Comparison of ENCODE assay signal across 7 cellular contexts in the genomic region with DNA sequence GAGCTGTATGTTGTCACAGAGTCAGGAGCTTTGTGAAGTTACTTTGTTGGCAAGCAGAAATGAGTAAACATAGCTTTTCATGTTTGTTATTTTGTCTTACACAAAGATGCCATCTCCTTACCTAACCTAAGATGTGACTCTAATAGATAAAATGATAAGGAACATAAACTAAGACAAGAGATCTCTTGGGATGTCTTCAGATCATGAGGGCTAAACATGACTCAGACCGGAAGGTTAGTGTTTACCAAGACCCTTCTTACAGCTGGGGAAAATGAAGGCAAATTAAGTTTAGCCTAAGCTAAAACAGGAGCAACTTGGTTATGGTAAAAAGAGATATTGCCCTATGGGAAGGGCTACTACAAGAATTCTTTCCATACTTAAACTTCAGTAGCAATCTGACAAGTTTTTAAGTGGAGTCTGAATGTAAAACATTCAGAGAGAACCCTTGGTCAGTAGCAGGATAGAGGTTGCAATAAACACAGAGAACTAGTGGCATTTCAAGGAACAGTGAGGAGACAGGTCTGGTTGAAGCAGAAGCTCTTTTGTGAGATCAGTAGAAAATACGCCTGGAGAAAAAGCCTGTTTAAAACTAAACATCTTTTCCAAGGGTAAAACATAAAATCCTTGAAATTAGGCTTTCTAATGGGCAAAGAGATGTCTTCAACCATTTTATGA. TPM values are rescaled to one million over a fixed set of nuclear protein-coding genes. Genes with fewer than 3 reads are reported as not detected.
A peak's percentile ranks its signal among the peaks of the same experiment; 100 is the strongest.
DNase-seq lines count a peak whose midpoint lies in the region; ATAC-seq, FAIRE-seq and TF ChIP-seq lines count a peak whose summit lies in the region.

No MANE protein-coding gene starts in this region.

- intact Hi-C loops in GM12878 (cut with micrococcal nuclease; ENCODE audit: unreplicated experiment), result no loop called here

- H3K36me3 ChIP-seq in GM12878 (ENCODE audit: control insufficient read depth in 2 of 2, insufficient read depth in 2 of 2, low read length in 1 of 2), result no peaks in the 10 kb centered on the region
- H3K36me3 ChIP-seq in smooth muscle cell (ENCODE audit: low read depth), result no peaks in the 10 kb centered on the region

- 0 out of 4 replicates have a peak, but pooled peaks of 1 of the 2 experiments have one; percentile 16 for TF ChIP-seq EP300 in GM12878 (IDR thresholded peaks at IDR 0.05; ENCODE audit: borderline replicate concordance in 1 of 2, control insufficient read depth in 1 of 2, low read depth in 2 of 2, low read length in 2 of 2)

- H3K27ac ChIP-seq in GM12878 (ENCODE audit: control insufficient read depth, insufficient read depth) (peak overlapping the region; percentile 73), smooth muscle cell (ENCODE audit: low read depth) (peak overlapping the region; percentile 95)

- no peaks in the 10 kb centered on the region; the same call in 2 of the 3 replicates for H3K9me3 ChIP-seq in GM12878 (replicated peaks; ENCODE audit: control insufficient read depth, insufficient read depth, low read length)
- no peaks in the 10 kb centered on the region for H3K9me3 ChIP-seq in smooth muscle cell (replicated peaks; ENCODE audit: low read depth)

- H2AFZ ChIP-seq in GM12878 (ENCODE audit: control insufficient read depth, low read depth, low read length) (peak overlapping the region; percentile 88), smooth muscle cell (ENCODE audit: low read depth) (peak overlapping the region; percentile 41)

- H3F3A ChIP-seq in smooth muscle cell (ENCODE audit: low read depth), result peaks cover 5% of the 10 kb centered on the region

- H3K4me1 ChIP-seq in GM12878 (ENCODE audit: control insufficient read depth, insufficient read depth, low read length) (peaks cover 15% of the 10 kb centered on the region), smooth muscle cell (ENCODE audit: low read depth) (peaks cover 11% of the 10 kb centered on the region)

- in situ Hi-C loops in GM12878 (cut with MboI), result no loop called here

- SMC1A ChIA-PET in GM12878 (lab: Charles Lee; ENCODE audit: uncharacterized antibody, unreplicated experiment), result interaction anchor here (0.7 to 1.8 kb wide), 11 partner anchors 11 to 798 kb away, joined by 3 to 8 read pairs (median 3); partner anchors contain the start of gene SGK1

- H3K4me2 ChIP-seq in GM12878 (ENCODE audit: control insufficient read depth, insufficient read depth), result peak overlapping the region; percentile 60
- peak overlapping the region; percentile 28 for H3K4me2 ChIP-seq in smooth muscle cell

- BruUV-seq in GM12878 (replicated peaks; lab: Mats Ljungman, UMichigan), result no TSS peak

- DNase-seq in GM12878 (ENCODE audit: low read depth, low spot score), result peak; percentile 42
- DNase-seq in smooth muscle cell (lab: John Stamatoyannopoulos, UW; ENCODE audit: unreplicated experiment), result no peak
- DNase-seq in iPS-NIHi7 (ENCODE audit: extremely low spot score), result no peak
- DNase-seq in activated CD4-positive, alpha-beta T cell treated with anti-CD3 and anti-CD28 coated beads, Interleukin-2, amount 50 U/mL, for 48 hours, result no peak
- no peak for DNase-seq in GDM1 (lab: John Stamatoyannopoulos, UW)

- H3K79me2 ChIP-seq in GM12878 (ENCODE audit: control insufficient read depth, insufficient read depth, low read length) (no peaks in the 10 kb centered on the region), smooth muscle cell (ENCODE audit: low read depth) (no peaks in the 10 kb centered on the region)

- H4K20me1 ChIP-seq in GM12878 (ENCODE audit: control insufficient read depth, insufficient read depth) (no peaks in the 10 kb centered on the region), smooth muscle cell (ENCODE audit: low read depth) (no peaks in the 10 kb centered on the region)

- no peak for TF ChIP-seq POLR2A in GM12878 (IDR thresholded peaks at IDR 0.05; ENCODE audit: low read depth, low read length)

- H3K4me3 ChIP-seq in GM12878 (no peak overlapping the region), smooth muscle cell (no peak overlapping the region)

- TF ChIP-seq CTCF in GM12878 (IDR thresholded peaks at IDR 0.05 in 2 of 3, conservative IDR thresholded peaks at IDR 0.05 in 1 of 3; ENCODE audit: control insufficient read depth in 2 of 3, extremely low read depth in 1 of 3, insufficient read depth in 1 of 3, low read depth in 3 of 3, low read length in 3 of 3) (no peak), smooth muscle cell (IDR thresholded peaks at IDR 0.05; ENCODE audit: borderline replicate concordance, insufficient read depth, poor library complexity, severe bottlenecking) (no peak)

- H3K27me3 ChIP-seq in GM12878 (replicated peaks in 1 of 2; ENCODE audit: control insufficient read depth in 2 of 2, insufficient read depth in 2 of 2, low read length in 1 of 2), result no peaks in the 10 kb centered on the region
- no peaks in the 10 kb centered on the region for H3K27me3 ChIP-seq in smooth muscle cell (ENCODE audit: low read depth)

- RAD21 ChIA-PET in GM12878 (lab: Charles Lee; ENCODE audit: unreplicated experiment), result interaction anchor here (0.8 to 1.6 kb wide), 5 partner anchors 15 to 109 kb away, joined by 3 to 8 read pairs (median 4); partner anchors contain the start of gene SGK1

- ATAC-seq in GM19395 (IDR thresholded peaks at IDR 0.05; ENCODE audit: unreplicated experiment) (peak; percentile 58), HG03342 (IDR thresholded peaks at IDR 0.05; ENCODE audit: unreplicated experiment) (peak; percentile 40), GM12878 (peak; percentile 55)

- CTCF ChIA-PET in GM12878 (lab: Yijun Ruan, JAX), result interaction anchor here (0.7 kb wide), 1 partner anchor 10 kb away, joined by 3 read pairs; no protein-coding TSS in a partner anchor

- H3K9ac ChIP-seq in GM12878 (ENCODE audit: control insufficient read depth, insufficient read depth, low read length), result no peak overlapping the region
- peak overlapping the region; percentile 81 for H3K9ac ChIP-seq in smooth muscle cell (ENCODE audit: low read depth)

- no peak for TF ChIP-seq RAD21 in GM12878 (IDR thresholded peaks at IDR 0.05; ENCODE audit: insufficient read depth, low read depth, low read length)

- FAIRE-seq in GM12878 (lab: Jason Lieb, UNC), result no peak

- 6% methylated on average over 2 of the region's 2 CpGs for WGBS in GM12878 (ENCODE audit: insufficient coverage, insufficient replicate concordance, low lambda C conversion rate, missing lambda C conversion rate)
- WGBS in smooth muscle cell (ENCODE audit: low lambda C conversion rate), result 73% methylated on average over 2 of the region's 2 CpGs

- POLR2A ChIA-PET in GM12878 (lab: Charles Lee), result no interaction called here

TF ChIP-seq in GM12878, 131 proteins besides CTCF, POLR2A, EP300 and RAD21 (continues in another document):
- TF ChIP-seq SMAD1 (IDR thresholded peaks at IDR 0.05; ENCODE audit: low read depth, partially characterized antibody) (no peak), IRF4 (IDR thresholded peaks at IDR 0.05; ENCODE audit: low read depth, low read length) (no peak), ATF7 (IDR thresholded peaks at IDR 0.05; ENCODE audit: low read depth) (no peak), YY1 (IDR thresholded peaks at IDR 0.05; ENCODE audit: low read depth, low read length) (no peak), PAX8 (IDR thresholded peaks at IDR 0.05) (no peak), BCL3 (IDR thresholded peaks at IDR 0.05; ENCODE audit: borderline replicate concordance, insufficient read depth, low read depth, low read length, poor library complexity, severe bottlenecking) (no peak), RELB (IDR thresholded peaks at IDR 0.05; ENCODE audit: low read depth) (no peak)

RNA-seq across cellular contexts. Expression of gene SGK1, which starts 29.9 kb away (rescaled TPM):
- total RNA-seq in GM12878 (2013; cell fraction: nucleolus; rRNA removed), result 3.2 and 4.1 TPM in 2 replicates
- total RNA-seq in GM12878 (2014; rRNA removed) (3.9 and 4.0 TPM in 2 replicates), GM12878 (2014; rRNA removed; fragmentation: Illumina TruSeq; extraction: Trizol) (1.5 and 2.4 TPM in 2 replicates), GM12878 (2021) (3.2 and 4.0 TPM in 2 replicates), smooth muscle cell (67.0 and 109 TPM in 2 replicates)
- 6.0 TPM for polyA plus RNA-seq in GM12878 (2011; ENCODE audit: low read depth)
- polyA plus RNA-seq in GM12878 (2011; rRNA removed) (0.48 and 0.62 TPM in 2 replicates), GM12878 (2014; fragmentation: Illumina TruSeq; extraction: Trizol) (2.2 and 2.7 TPM in 2 replicates), GM12878 (2014; fragmentation: Nextera tagmentation; extraction: Ambion mirVana) (1 to 10 TPM; 2.0 to 3.1 TPM), GM12878 (2014; rRNA removed) (1.7 and 2.7 TPM in 2 replicates), GM12878 (2016; fragmentation: Nextera tagmentation; extraction: Ambion mirVana) (1 to 10 TPM; 3.3 to 5.1 TPM), smooth muscle cell (18.9 and 52.3 TPM in 2 replicates)
- polyA plus RNA-seq in GM12878 (2011; cell fraction: cytosol; rRNA removed), result 0.67 and 1.2 TPM in 2 replicates
- 2.4 and 3.2 TPM in 2 replicates for polyA plus RNA-seq in GM12878 (2011; cell fraction: nucleus; rRNA removed)
- 8.5 and 10.3 TPM in 2 replicates for polyA plus RNA-seq in GM12878 (2012)
- polyA minus RNA-seq in GM12878 (2011; rRNA and poly(A)+ RNA removed), result 1.8 and 2.5 TPM in 2 replicates
- 9.2 and 12.8 TPM in 2 replicates for polyA minus RNA-seq in GM12878 (2011; cell fraction: cytosol; rRNA and poly(A)+ RNA removed)
- 3.7 and 8.0 TPM in 2 replicates for polyA minus RNA-seq in GM12878 (2011; cell fraction: nucleus; rRNA and poly(A)+ RNA removed)

Comparison
In these comparisons a context has a peak if more than half of its experiments do, and no peak if none do; other contexts are left out.
1. RNA of gene SGK1, which starts 29.9 kb away (total RNA-seq): 67.0 to 109 TPM in smooth muscle cell; 1.5 to 4.1 TPM in GM12878; every median in the first group is over 10 times any median in the second.
2. Peak in every context shown above with its lines, with median percentiles within 50 percentile points of each other: ATAC-seq.